1 cellular context compared by ENCODE assay signal in the genomic region with DNA sequence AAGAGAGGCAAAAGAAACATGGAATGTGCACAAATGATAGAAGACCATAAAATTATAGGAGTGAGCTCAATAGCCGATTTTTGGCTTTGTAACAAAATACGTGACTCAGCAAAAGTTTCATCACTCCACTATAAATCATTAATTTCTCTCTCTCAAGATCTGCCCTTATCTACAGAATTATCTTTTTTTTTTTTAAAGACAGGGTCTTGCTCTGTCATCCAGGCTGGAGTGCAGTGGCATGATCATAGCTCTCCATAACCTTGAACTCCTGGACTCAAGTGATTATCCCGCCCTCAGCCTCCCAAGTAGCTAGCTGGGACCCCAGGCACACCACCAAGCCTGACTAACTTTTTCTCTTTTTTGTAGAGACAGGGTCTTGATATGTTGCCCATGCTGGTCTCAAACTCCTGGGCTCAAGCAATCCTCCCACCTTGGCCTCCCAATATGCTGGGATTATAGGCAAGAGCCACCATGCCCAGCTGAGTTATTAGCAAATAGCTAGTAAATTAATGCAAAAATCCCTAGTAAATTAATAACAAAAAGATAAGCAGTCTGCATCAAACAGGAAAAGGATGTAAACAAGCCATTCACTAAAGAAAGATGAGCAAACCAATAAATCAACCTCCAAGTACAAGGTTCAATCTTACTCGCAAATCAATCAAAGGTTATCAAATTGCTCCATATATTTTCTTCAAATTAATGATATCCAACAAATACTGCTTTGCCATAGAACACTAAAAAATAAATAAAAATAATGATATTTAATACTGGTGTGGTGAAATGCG.
TF ChIP-seq lines count a peak whose summit lies in the region.

No MANE protein-coding gene starts in this region.

TF ChIP-seq in K562, 482 proteins besides CTCF, POLR2A, EP300 and RAD21:
- TF ChIP-seq POLR2H (tag; IDR thresholded peaks at IDR 0.05; ENCODE audit: low read depth), result no peak
- no peak for TF ChIP-seq U2AF2 (optimal IDR thresholded peaks at IDR 0.05; ENCODE audit: low read depth, low read length)
- no peak for TF ChIP-seq MEIS2 (IDR thresholded peaks at IDR 0.05; ENCODE audit: partially characterized antibody)
- peak; percentile 34; the same call in 1 of the 2 replicates for TF ChIP-seq MAFF (IDR thresholded peaks at IDR 0.05; ENCODE audit: low read length)
- TF ChIP-seq MED1 (CRISPR knock-in tag; IDR thresholded peaks at IDR 0.05; ENCODE audit: borderline replicate concordance), result no peak
- peak; percentile 42; the same call in 1 of the 2 replicates for TF ChIP-seq NFE2L1 (tag; IDR thresholded peaks at IDR 0.05; ENCODE audit: borderline replicate concordance, low read depth)
- TF ChIP-seq, protein P1, sequence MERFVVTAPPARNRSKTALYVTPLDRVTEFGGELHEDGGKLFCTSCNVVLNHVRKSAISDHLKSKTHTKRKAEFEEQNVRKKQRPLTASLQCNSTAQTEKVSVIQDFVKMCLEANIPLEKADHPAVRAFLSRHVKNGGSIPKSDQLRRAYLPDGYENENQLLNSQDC (CRISPR knock-in tag; IDR thresholded peaks at IDR 0.05), result no peak
- TF ChIP-seq, protein P2, sequence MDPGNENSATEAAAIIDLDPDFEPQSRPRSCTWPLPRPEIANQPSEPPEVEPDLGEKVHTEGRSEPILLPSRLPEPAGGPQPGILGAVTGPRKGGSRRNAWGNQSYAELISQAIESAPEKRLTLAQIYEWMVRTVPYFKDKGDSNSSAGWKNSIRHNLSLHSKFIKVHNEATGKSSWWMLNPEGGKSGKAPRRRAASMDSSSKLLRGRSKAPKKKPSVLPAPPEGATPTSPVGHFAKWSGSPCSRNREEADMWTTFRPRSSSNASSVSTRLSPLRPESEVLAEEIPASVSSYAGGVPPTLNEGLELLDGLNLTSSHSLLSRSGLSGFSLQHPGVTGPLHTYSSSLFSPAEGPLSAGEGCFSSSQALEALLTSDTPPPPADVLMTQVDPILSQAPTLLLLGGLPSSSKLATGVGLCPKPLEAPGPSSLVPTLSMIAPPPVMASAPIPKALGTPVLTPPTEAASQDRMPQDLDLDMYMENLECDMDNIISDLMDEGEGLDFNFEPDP (CRISPR knock-in tag; IDR thresholded peaks at IDR 0.05), result no peak
- no peak for TF ChIP-seq BRD4 (IDR thresholded peaks at IDR 0.05)
- peak; percentile 79 for TF ChIP-seq MAFG (tag; conservative IDR thresholded peaks at IDR 0.05)
- TF ChIP-seq, protein P3, sequence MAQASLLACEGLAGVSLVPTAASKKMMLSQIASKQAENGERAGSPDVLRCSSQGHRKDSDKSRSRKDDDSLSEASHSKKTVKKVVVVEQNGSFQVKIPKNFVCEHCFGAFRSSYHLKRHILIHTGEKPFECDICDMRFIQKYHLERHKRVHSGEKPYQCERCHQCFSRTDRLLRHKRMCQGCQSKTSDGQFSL (CRISPR knock-in tag; IDR thresholded peaks at IDR 0.05), result no peak
- TF ChIP-seq, protein P3 (tag; IDR thresholded peaks at IDR 0.05), result no peak
- TF ChIP-seq, protein P4, sequence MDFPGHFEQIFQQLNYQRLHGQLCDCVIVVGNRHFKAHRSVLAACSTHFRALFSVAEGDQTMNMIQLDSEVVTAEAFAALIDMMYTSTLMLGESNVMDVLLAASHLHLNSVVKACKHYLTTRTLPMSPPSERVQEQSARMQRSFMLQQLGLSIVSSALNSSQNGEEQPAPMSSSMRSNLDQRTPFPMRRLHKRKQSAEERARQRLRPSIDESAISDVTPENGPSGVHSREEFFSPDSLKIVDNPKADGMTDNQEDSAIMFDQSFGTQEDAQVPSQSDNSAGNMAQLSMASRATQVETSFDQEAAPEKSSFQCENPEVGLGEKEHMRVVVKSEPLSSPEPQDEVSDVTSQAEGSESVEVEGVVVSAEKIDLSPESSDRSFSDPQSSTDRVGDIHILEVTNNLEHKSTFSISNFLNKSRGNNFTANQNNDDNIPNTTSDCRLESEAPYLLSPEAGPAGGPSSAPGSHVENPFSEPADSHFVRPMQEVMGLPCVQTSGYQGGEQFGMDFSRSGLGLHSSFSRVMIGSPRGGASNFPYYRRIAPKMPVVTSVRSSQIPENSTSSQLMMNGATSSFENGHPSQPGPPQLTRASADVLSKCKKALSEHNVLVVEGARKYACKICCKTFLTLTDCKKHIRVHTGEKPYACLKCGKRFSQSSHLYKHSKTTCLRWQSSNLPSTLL (IDR thresholded peaks at IDR 0.05), result no peak
- TF ChIP-seq ZNF316 (IDR thresholded peaks at IDR 0.05), result peak; percentile 77
- TF ChIP-seq NFE2 (IDR thresholded peaks at IDR 0.05; ENCODE audit: low read depth), result 0 out of 2 replicates have a peak, but pooled peaks have one; percentile 13
- no peak for TF ChIP-seq ZNF174 (CRISPR knock-in tag; IDR thresholded peaks at IDR 0.05)
- no peak for TF ChIP-seq SAP30 (IDR thresholded peaks at IDR 0.05; ENCODE audit: borderline replicate concordance, insufficient read depth, low read depth, low read length, poor library complexity, severe bottlenecking)
- no peak for TF ChIP-seq SUPT5H (IDR thresholded peaks at IDR 0.05)
- no peak for TF ChIP-seq NBN (IDR thresholded peaks at IDR 0.05; ENCODE audit: low read depth)
- peak; percentile 49; the same call in 1 of the 2 replicates for TF ChIP-seq C11orf30 (IDR thresholded peaks at IDR 0.05; ENCODE audit: low read depth)
- TF ChIP-seq STAG1 (CRISPR knock-in tag; IDR thresholded peaks at IDR 0.05; ENCODE audit: borderline replicate concordance), result no peak
- TF ChIP-seq ZNF224 (CRISPR knock-in tag; IDR thresholded peaks at IDR 0.05), result no peak
- no peak for TF ChIP-seq ZNF354B (CRISPR knock-in tag; IDR thresholded peaks at IDR 0.05)
TF ChIP-seq in K562: peak in this region for 6.
